8 cellular contexts compared by ENCODE assay signal in the genomic region with DNA sequence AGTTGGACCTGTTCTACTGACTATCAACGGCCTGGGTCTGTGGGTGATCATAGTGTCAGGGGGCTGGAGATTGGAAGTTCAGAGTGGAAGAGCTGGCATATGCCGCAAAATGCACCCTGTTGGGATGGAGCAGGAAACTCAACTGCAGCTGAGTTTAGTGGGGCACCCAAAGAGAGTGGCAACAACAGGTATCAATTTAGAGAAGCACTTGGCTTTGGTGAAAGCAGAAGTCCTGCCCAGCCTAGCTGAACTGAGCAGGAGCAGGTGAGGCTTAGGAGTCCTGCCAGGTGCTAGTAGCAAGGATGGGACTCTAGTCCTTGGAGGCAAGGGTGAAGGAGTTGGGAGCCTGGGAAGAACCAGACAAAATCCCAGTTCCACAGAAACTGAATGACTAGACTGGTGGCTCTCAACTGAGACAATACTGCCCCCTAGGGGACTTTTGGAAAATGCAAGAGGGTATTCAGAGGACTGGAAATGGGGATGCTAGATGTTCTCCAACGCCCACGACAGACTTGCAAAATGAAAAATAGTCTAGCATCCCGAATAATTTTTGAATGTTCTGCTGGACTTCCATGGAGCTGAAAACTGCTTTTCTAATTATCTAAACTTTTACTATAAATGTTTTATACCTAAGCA. TPM values are rescaled to one million over a fixed set of nuclear protein-coding genes. Genes with fewer than 3 reads are reported as not detected.
DNase-seq lines count a peak whose midpoint lies in the region; ATAC-seq and TF ChIP-seq lines count a peak whose summit lies in the region.

No MANE protein-coding gene starts in this region.

- RAD21 ChIA-PET in HCT116 (lab: Charles Lee; ENCODE audit: low non-redundant PET in 1 of 2, low total read pairs in 2 of 2, uncharacterized antibody in 2 of 2, unreplicated experiment in 2 of 2), result interaction anchor here in 1 of 2 experiments (1.9 kb wide), 1 partner anchor 247 kb away, joined by 6 read pairs; no protein-coding TSS in a partner anchor

- BruUV-seq in HCT116 (replicated peaks; lab: Mats Ljungman, UMichigan), result no TSS peak

- H3K79me2 ChIP-seq in HCT116 (ENCODE audit: insufficient read depth, low read length), result no peaks in the 10 kb centered on the region

- TF ChIP-seq POLR2A in HCT116 (IDR thresholded peaks at IDR 0.05; ENCODE audit: borderline replicate concordance, extremely low read depth, insufficient read depth, insufficient read length), result no peak

- H3K9ac ChIP-seq in HCT116 (ENCODE audit: low read length), result no peak overlapping the region

- H3K4me1 ChIP-seq in HCT116 (ENCODE audit: control insufficient read depth in 1 of 2, insufficient read depth in 2 of 2, low read length in 2 of 2), result peaks cover 5 to 11% of the 10 kb centered on the region in 2 experiments; a peak in 3 of 4 replicates
- no peaks in the 10 kb centered on the region for H3K4me1 ChIP-seq in mucosa of descending colon (ENCODE audit: low read depth)
- H3K4me1 ChIP-seq in aorta (ENCODE audit: control insufficient read depth in 1 of 2, insufficient read depth in 2 of 2, low read length in 2 of 2), result no peaks in the 10 kb centered on the region

- H3K9me3 Mint-ChIP-seq in effector memory CD8-positive, alpha-beta T cell, result no peaks in the 10 kb centered on the region

- H3K9me3 ChIP-seq in HCT116 (ENCODE audit: control insufficient read depth in 1 of 2, insufficient read depth in 1 of 2, low read depth in 1 of 2, low read length in 2 of 2), result no peaks in the 10 kb centered on the region
- no peaks in the 10 kb centered on the region for H3K9me3 ChIP-seq in mucosa of descending colon
- H3K9me3 ChIP-seq in aorta (ENCODE audit: control insufficient read depth, low read length), result no peaks in the 10 kb centered on the region

- CTCF ChIA-PET in HCT116 (lab: Charles Lee), result interaction anchor here (0.8 to 1.6 kb wide), 3 partner anchors 240 to 262 kb away, joined by 3 to 6 read pairs (median 4); no protein-coding TSS in a partner anchor

- no peak overlapping the region for H3K4me3 ChIP-seq in HCT116 (replicated peaks in 1 of 2; ENCODE audit: low read depth in 1 of 2, low read length in 2 of 2)
- no peak overlapping the region for H3K4me3 ChIP-seq in mucosa of descending colon
- no peak overlapping the region for H3K4me3 ChIP-seq in aorta (ENCODE audit: low read length in 2 of 2)

- peak; percentile 53 to 64 (median 60); a peak in 5 of 6 replicates for TF ChIP-seq CTCF in HCT116 (IDR thresholded peaks at IDR 0.05 in 2 of 3, conservative IDR thresholded peaks at IDR 0.05 in 1 of 3; ENCODE audit: borderline replicate concordance in 1 of 3, insufficient read depth in 1 of 3, low read depth in 2 of 3, low read length in 2 of 3)
- TF ChIP-seq CTCF in mucosa of descending colon (IDR thresholded peaks at IDR 0.05), result no peak

- H3K4me1 Mint-ChIP-seq in effector memory CD8-positive, alpha-beta T cell (ENCODE audit: low read depth in 2 of 2), result peaks cover 0 to under 1% of the 10 kb centered on the region in 2 donors

- no peak overlapping the region for H3K4me2 ChIP-seq in HCT116 (ENCODE audit: low read length)

- H4K20me1 ChIP-seq in HCT116 (ENCODE audit: insufficient read depth), result no peaks in the 10 kb centered on the region

- TF ChIP-seq RAD21 in HCT116 (IDR thresholded peaks at IDR 0.05; ENCODE audit: low read depth), result peak; percentile 79

- H3K27ac Mint-ChIP-seq in effector memory CD8-positive, alpha-beta T cell, result no peak overlapping the region

- H3K36me3 ChIP-seq in HCT116 (ENCODE audit: control insufficient read depth in 1 of 2, insufficient read depth in 2 of 2, low read length in 2 of 2) (no peaks in the 10 kb centered on the region), mucosa of descending colon (ENCODE audit: low read depth) (no peaks in the 10 kb centered on the region), aorta (ENCODE audit: control insufficient read depth in 1 of 2, insufficient read depth in 2 of 2, low read length in 1 of 2) (no peaks in the 10 kb centered on the region)

- peaks cover 0 to 4% of the 10 kb centered on the region in 2 donors for H3K27me3 Mint-ChIP-seq in effector memory CD8-positive, alpha-beta T cell

- H2AFZ ChIP-seq in HCT116 (ENCODE audit: low read depth, low read length, poor library complexity, severe bottlenecking), result no peak overlapping the region

- POLR2A ChIA-PET in HCT116 (lab: Charles Lee), result no interaction called here

- DNase-seq in ELF-1 (ENCODE audit: low read depth, low spot score) (peak; percentile 64), HCT116 (ENCODE audit: low read depth, low spot score) (peak; percentile 39), NCI-H226 (peak; percentile 26), mucosa of descending colon (peak in 1 of 3 donors; percentile 76), aorta (no peak), putamen (ENCODE audit: low spot score) (no peak)
- DNase-seq in activated CD4-positive, alpha-beta T cell treated with anti-CD3 and anti-CD28 coated beads, Interleukin-2, amount 50 U/mL, for 1 hour, result peak; percentile 21
- DNase-seq in effector memory CD8-positive, alpha-beta T cell, result peak; percentile 51 to 59 (median 58)

- no peaks in the 10 kb centered on the region for H3K27me3 ChIP-seq in HCT116 (ENCODE audit: insufficient read depth, low read length)
- H3K27me3 ChIP-seq in aorta (ENCODE audit: control insufficient read depth in 1 of 2, insufficient read depth in 2 of 2, low read length in 1 of 2), result no peaks in the 10 kb centered on the region

- ATAC-seq in HCT116 (peak; percentile 76), mucosa of descending colon (peak; percentile 76), aorta (ENCODE audit: low FRiP score) (peak; percentile 74)
- peak; percentile 54 for ATAC-seq in effector memory CD8-positive, alpha-beta T cell (replicated peaks)

- intact Hi-C loops in HCT116 (cut with micrococcal nuclease) (loop anchor here (1.0 to 10.0 kb wide), 3 partner anchors 91 to 513 kb away; a partner anchor contains a TSS), mucosa of descending colon (cut with DNase I, micrococcal nuclease) (loop anchor here in 1 of 2 donors (5.0 kb wide), 1 partner anchor 246 kb away; no protein-coding TSS in a partner anchor), aorta (cut with DNase I) (loop anchor here (2.0 to 5.0 kb wide), 2 partner anchors 247 to 251 kb away; no protein-coding TSS in a partner anchor)

- H3K9me2 ChIP-seq in HCT116 (ENCODE audit: insufficient read depth), result no peaks in the 10 kb centered on the region

- H3K27ac ChIP-seq in HCT116 (ENCODE audit: low read depth, low read length) (no peak overlapping the region), aorta (ENCODE audit: low read depth in 1 of 2, low read length in 2 of 2) (no peak overlapping the region)

- no peaks in the 10 kb centered on the region for H3K36me3 Mint-ChIP-seq in effector memory CD8-positive, alpha-beta T cell (ENCODE audit: insufficient read depth)

- WGBS in aorta, 2 donors, result 39 to 43% methylated on average over 5 of the region's 5 CpGs

- no peak overlapping the region for H3K4me3 Mint-ChIP-seq in effector memory CD8-positive, alpha-beta T cell

TF ChIP-seq in HCT116, 20 proteins besides CTCF, POLR2A, EP300 and RAD21 (continues in another document):
- TF ChIP-seq SIN3A (IDR thresholded peaks at IDR 0.05; ENCODE audit: low read depth) (no peak), FOSL1 (IDR thresholded peaks at IDR 0.05; ENCODE audit: low read depth) (no peak), EZH2phosphoT487 (IDR thresholded peaks at IDR 0.05; ENCODE audit: borderline replicate concordance) (no peak), ZFX (IDR thresholded peaks at IDR 0.05) (no peak), TCF7L2 (IDR thresholded peaks at IDR 0.05; ENCODE audit: borderline replicate concordance, extremely low read depth, insufficient read depth, insufficient read length) (no peak), ZNF274 (IDR thresholded peaks at IDR 0.05; ENCODE audit: low read depth, low read length) (no peak), EZH2 (IDR thresholded peaks at IDR 0.05) (no peak), POLR2AphosphoS5 (IDR thresholded peaks at IDR 0.05; ENCODE audit: low read depth, low read length) (no peak), EGR1 (IDR thresholded peaks at IDR 0.05; ENCODE audit: low read depth) (no peak), YY1 (IDR thresholded peaks at IDR 0.05; ENCODE audit: extremely low read depth, insufficient replicate concordance, low read depth, low read length) (no peak), SP1 (IDR thresholded peaks at IDR 0.05; ENCODE audit: low read depth) (no peak), JUND (IDR thresholded peaks at IDR 0.05) (no peak)
- TF ChIP-seq, protein P1, sequence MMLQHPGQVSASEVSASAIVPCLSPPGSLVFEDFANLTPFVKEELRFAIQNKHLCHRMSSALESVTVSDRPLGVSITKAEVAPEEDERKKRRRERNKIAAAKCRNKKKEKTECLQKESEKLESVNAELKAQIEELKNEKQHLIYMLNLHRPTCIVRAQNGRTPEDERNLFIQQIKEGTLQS (IDR thresholded peaks at IDR 0.05), result no peak
- TF ChIP-seq, protein P2, sequence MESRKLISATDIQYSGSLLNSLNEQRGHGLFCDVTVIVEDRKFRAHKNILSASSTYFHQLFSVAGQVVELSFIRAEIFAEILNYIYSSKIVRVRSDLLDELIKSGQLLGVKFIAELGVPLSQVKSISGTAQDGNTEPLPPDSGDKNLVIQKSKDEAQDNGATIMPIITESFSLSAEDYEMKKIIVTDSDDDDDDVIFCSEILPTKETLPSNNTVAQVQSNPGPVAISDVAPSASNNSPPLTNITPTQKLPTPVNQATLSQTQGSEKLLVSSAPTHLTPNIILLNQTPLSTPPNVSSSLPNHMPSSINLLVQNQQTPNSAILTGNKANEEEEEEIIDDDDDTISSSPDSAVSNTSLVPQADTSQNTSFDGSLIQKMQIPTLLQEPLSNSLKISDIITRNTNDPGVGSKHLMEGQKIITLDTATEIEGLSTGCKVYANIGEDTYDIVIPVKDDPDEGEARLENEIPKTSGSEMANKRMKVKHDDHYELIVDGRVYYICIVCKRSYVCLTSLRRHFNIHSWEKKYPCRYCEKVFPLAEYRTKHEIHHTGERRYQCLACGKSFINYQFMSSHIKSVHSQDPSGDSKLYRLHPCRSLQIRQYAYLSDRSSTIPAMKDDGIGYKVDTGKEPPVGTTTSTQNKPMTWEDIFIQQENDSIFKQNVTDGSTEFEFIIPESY (IDR thresholded peaks at IDR 0.05; ENCODE audit: extremely low read depth, insufficient replicate concordance, low read length), result no peak

RNA-seq across cellular contexts. Expression of a gene that starts 49.4 kb away (rescaled TPM):
- total RNA-seq in HCT116 (2021; ENCODE audit: unreplicated experiment) (0.10 TPM), mucosa of descending colon (under 1 TPM in 1 of 3 donors, not detected in 2; 0.06 TPM), aorta (under 1 TPM; 0.09 to 0.26 TPM)
- 0.08 TPM in 1 of 2 replicates, not detected in the other for polyA plus RNA-seq in HCT116 (2012)
- polyA plus RNA-seq in aorta, result not detected

Comparison
In these comparisons a context has a peak if more than half of its experiments do, and no peak if none do; other contexts are left out.
1. DNase-seq: peak in ELF-1 (single experiment), HCT116 (single experiment), NCI-H226 (single experiment), activated CD4-positive, alpha-beta T cell treated with anti-CD3 and anti-CD28 coated beads, Interleukin-2, amount 50 U/mL, for 1 hour (single experiment) and effector memory CD8-positive, alpha-beta T cell (3 of 3); none in aorta (0 of 2) and putamen (single experiment).
2. Peak in every context shown above with its lines, with median percentiles within 50 percentile points of each other: ATAC-seq.